Comparison of ENCODE assay signal across 8 cellular contexts in genomic region chr17:49414271-49414621, GRCh38. TPM values are rescaled to one million over a fixed set of nuclear protein-coding genes. Genes with fewer than 3 reads are reported as not detected.
DNase-seq lines count a peak whose midpoint lies in the region; ATAC-seq and TF ChIP-seq lines count a peak whose summit lies in the region.

No MANE protein-coding gene starts in this region.

- intact Hi-C loops in activated CD4-positive, alpha-beta T cell treated with anti-CD3 and anti-CD28 coated beads, Interleukin-2, amount 10 ng/mL, durations not matched to agents 24 days and 14 days (cut with micrococcal nuclease): loop anchor here (1.0 to 5.0 kb wide), 4 partner anchors 52 to 375 kb away; partner anchors contain the start of gene ZNF652
- intact Hi-C loops in activated T-helper 2 cell treated with anti-CD3 and anti-CD28 coated beads, Interferon-gamma antibody, Interleukin-2, Interleukin-4, amounts not matched to agents 10 μg/mL and 5 μg/mL and 100 μg/mL, durations not matched to agents 14 hours and 24 hours and 36 hours (cut with micrococcal nuclease): loop anchor here (2.0 kb wide), 2 partner anchors 293 to 375 kb away; partner anchors contain the start of genes KAT7 and SLC35B1
- intact Hi-C loops in left colon (cut with DNase I, micrococcal nuclease): no loop called here
- intact Hi-C loops in thyroid gland (cut with DNase I): no loop called here

- H3K36me3 Mint-ChIP-seq in activated CD4-positive, alpha-beta T cell treated with anti-CD3 and anti-CD28 coated beads, Interleukin-2, amount 10 ng/mL, durations not matched to agents 24 days and 14 days (ENCODE audit: low read depth): peaks cover 34% of the 10 kb centered on the region
- peaks cover 38% of the 10 kb centered on the region for H3K36me3 Mint-ChIP-seq in activated T-helper 2 cell treated with anti-CD3 and anti-CD28 coated beads, Interferon-gamma antibody, Interleukin-2, Interleukin-4, amounts not matched to agents 10 μg/mL and 5 μg/mL and 100 μg/mL, durations not matched to agents 14 hours and 24 hours and 36 hours (ENCODE audit: low read depth)

- no peak overlapping the region for H3K27ac ChIP-seq in thyroid gland

- no peaks in the 10 kb centered on the region for H3K27me3 ChIP-seq in thyroid gland

- ATAC-seq in left colon: peak; percentile 39

- WGBS in thyroid gland, 2 donors: 0 to 1% methylated on average over 10 of the region's 10 CpGs

- H3K27ac Mint-ChIP-seq in activated CD4-positive, alpha-beta T cell treated with anti-CD3 and anti-CD28 coated beads, Interleukin-2, amount 10 ng/mL, durations not matched to agents 24 days and 14 days: peak overlapping the region; percentile 83
- peak overlapping the region; percentile 87 for H3K27ac Mint-ChIP-seq in activated T-helper 2 cell treated with anti-CD3 and anti-CD28 coated beads, Interferon-gamma antibody, Interleukin-2, Interleukin-4, amounts not matched to agents 10 μg/mL and 5 μg/mL and 100 μg/mL, durations not matched to agents 14 hours and 24 hours and 36 hours

- H3K4me1 Mint-ChIP-seq in activated CD4-positive, alpha-beta T cell treated with anti-CD3 and anti-CD28 coated beads, Interleukin-2, amount 10 ng/mL, durations not matched to agents 24 days and 14 days: peaks cover 5% of the 10 kb centered on the region
- H3K4me1 Mint-ChIP-seq in activated T-helper 2 cell treated with anti-CD3 and anti-CD28 coated beads, Interferon-gamma antibody, Interleukin-2, Interleukin-4, amounts not matched to agents 10 μg/mL and 5 μg/mL and 100 μg/mL, durations not matched to agents 14 hours and 24 hours and 36 hours (ENCODE audit: low read depth): peaks cover 10% of the 10 kb centered on the region

- no peaks in the 10 kb centered on the region for H3K9me3 Mint-ChIP-seq in activated CD4-positive, alpha-beta T cell treated with anti-CD3 and anti-CD28 coated beads, Interleukin-2, amount 10 ng/mL, durations not matched to agents 24 days and 14 days
- H3K9me3 Mint-ChIP-seq in activated T-helper 2 cell treated with anti-CD3 and anti-CD28 coated beads, Interferon-gamma antibody, Interleukin-2, Interleukin-4, amounts not matched to agents 10 μg/mL and 5 μg/mL and 100 μg/mL, durations not matched to agents 14 hours and 24 hours and 36 hours: no peaks in the 10 kb centered on the region

- no peak for TF ChIP-seq POLR2A in thyroid gland (IDR thresholded peaks at IDR 0.05)

- peak overlapping the region; percentile 51 to 70 (median 61) for H3K4me3 ChIP-seq in thyroid gland (replicated peaks in 1 of 3)

- H3K4me3 Mint-ChIP-seq in activated CD4-positive, alpha-beta T cell treated with anti-CD3 and anti-CD28 coated beads, Interleukin-2, amount 10 ng/mL, durations not matched to agents 24 days and 14 days: peak overlapping the region; percentile 91
- H3K4me3 Mint-ChIP-seq in activated T-helper 2 cell treated with anti-CD3 and anti-CD28 coated beads, Interferon-gamma antibody, Interleukin-2, Interleukin-4, amounts not matched to agents 10 μg/mL and 5 μg/mL and 100 μg/mL, durations not matched to agents 14 hours and 24 hours and 36 hours (ENCODE audit: low read depth): peak overlapping the region; percentile 99

- H3K9me3 ChIP-seq in thyroid gland: no peaks in the 10 kb centered on the region

- peaks cover 4% of the 10 kb centered on the region for H3K27me3 Mint-ChIP-seq in activated CD4-positive, alpha-beta T cell treated with anti-CD3 and anti-CD28 coated beads, Interleukin-2, amount 10 ng/mL, durations not matched to agents 24 days and 14 days
- H3K27me3 Mint-ChIP-seq in activated T-helper 2 cell treated with anti-CD3 and anti-CD28 coated beads, Interferon-gamma antibody, Interleukin-2, Interleukin-4, amounts not matched to agents 10 μg/mL and 5 μg/mL and 100 μg/mL, durations not matched to agents 14 hours and 24 hours and 36 hours (ENCODE audit: low read depth): peaks cover 10% of the 10 kb centered on the region

- no peak for DNase-seq in activated CD4-positive, alpha-beta T cell treated with anti-CD3 and anti-CD28 coated beads, Interleukin-2, amount 10 ng/mL, durations not matched to agents 24 days and 14 days
- DNase-seq in activated CD4-positive, alpha-beta T cell treated with anti-CD3 and anti-CD28 coated beads for 1 hour: no peak
- DNase-seq in activated T-helper 2 cell treated with anti-CD3 and anti-CD28 coated beads, Interferon-gamma antibody, Interleukin-2, Interleukin-4, amounts not matched to agents 10 μg/mL and 5 μg/mL and 100 μg/mL, durations not matched to agents 14 hours and 24 hours and 36 hours (ENCODE audit: low spot score): no peak
- DNase-seq in left colon (peak; percentile 40 to 46), thyroid gland (no peak), NCI-H187 (lab: John Stamatoyannopoulos, UW) (no peak), AG20443 (ENCODE audit: low spot score) (no peak), NCI-H1436 treated with DMSO at 0.1 percent for 48 hours (lab: John Stamatoyannopoulos, UW) (no peak)

- H3K4me1 ChIP-seq in thyroid gland: peaks cover 7 to 16% of the 10 kb centered on the region in 2 donors

- no peak for TF ChIP-seq CTCF in thyroid gland (IDR thresholded peaks at IDR 0.05)

- peaks cover 14 to 18% of the 10 kb centered on the region in 2 donors for H3K36me3 ChIP-seq in thyroid gland

RNA-seq across cellular contexts. Expression of gene PHB1, which starts 0.4 kb away (rescaled TPM):
- 440 and 448 TPM in 2 replicates for total RNA-seq in activated CD4-positive, alpha-beta T cell treated with anti-CD3 and anti-CD28 coated beads, Interleukin-2, amount 10 ng/mL, durations not matched to agents 24 days and 14 days
- total RNA-seq in activated T-helper 2 cell treated with anti-CD3 and anti-CD28 coated beads, Interferon-gamma antibody, Interleukin-2, Interleukin-4, amounts not matched to agents 10 μg/mL and 5 μg/mL and 100 μg/mL, durations not matched to agents 14 hours and 24 hours and 36 hours: 335 and 339 TPM in 2 replicates
- 100 to 1,000 TPM; 213 to 244 TPM for total RNA-seq in left colon
- total RNA-seq in thyroid gland: 100 to 1,000 TPM in 2 of 4 donors, 10 to 100 TPM in 2; 77.5 to 129 (median 103) TPM

RNA-seq across cellular contexts. Expression of gene ZNF652, which starts 52.2 kb away (rescaled TPM):
- 4.5 and 5.5 TPM in 2 replicates for total RNA-seq in activated CD4-positive, alpha-beta T cell treated with anti-CD3 and anti-CD28 coated beads, Interleukin-2, amount 10 ng/mL, durations not matched to agents 24 days and 14 days
- 4.3 and 5.4 TPM in 2 replicates for total RNA-seq in activated T-helper 2 cell treated with anti-CD3 and anti-CD28 coated beads, Interferon-gamma antibody, Interleukin-2, Interleukin-4, amounts not matched to agents 10 μg/mL and 5 μg/mL and 100 μg/mL, durations not matched to agents 14 hours and 24 hours and 36 hours
- 10 to 100 TPM; 52.4 to 53.2 TPM for total RNA-seq in left colon
- total RNA-seq in thyroid gland: 10 to 100 TPM; 60.0 to 64.9 (median 62.1) TPM

Comparison
In these comparisons a context has a peak if more than half of its experiments do, and no peak if none do; other contexts are left out.
1. DNase-seq: peak in left colon (2 of 2); none in activated CD4-positive, alpha-beta T cell treated with anti-CD3 and anti-CD28 coated beads, Interleukin-2, amount 10 ng/mL, durations not matched to agents 24 days and 14 days (single experiment), activated CD4-positive, alpha-beta T cell treated with anti-CD3 and anti-CD28 coated beads for 1 hour (single experiment), activated T-helper 2 cell treated with anti-CD3 and anti-CD28 coated beads, Interferon-gamma antibody, Interleukin-2, Interleukin-4, amounts not matched to agents 10 μg/mL and 5 μg/mL and 100 μg/mL, durations not matched to agents 14 hours and 24 hours and 36 hours (single experiment), thyroid gland (0 of 2), NCI-H187 (0 of 2), AG20443 (single experiment) and NCI-H1436 treated with DMSO at 0.1 percent for 48 hours (single experiment).
2. intact Hi-C loops: an anchor here in activated CD4-positive, alpha-beta T cell treated with anti-CD3 and anti-CD28 coated beads, Interleukin-2, amount 10 ng/mL, durations not matched to agents 24 days and 14 days (1.0 to 5.0 kb wide) and activated T-helper 2 cell treated with anti-CD3 and anti-CD28 coated beads, Interferon-gamma antibody, Interleukin-2, Interleukin-4, amounts not matched to agents 10 μg/mL and 5 μg/mL and 100 μg/mL, durations not matched to agents 14 hours and 24 hours and 36 hours (2.0 kb wide); none called in left colon and thyroid gland.